Comparison of ENCODE assay signal across 31 cellular contexts in genomic region chr13:95056266-95056665, GRCh38.
"Had no signal": no experiment of that assay in that cellular context is flagged by ENCODE, and none has a peak within 500 bp of the region (broad histone marks: within the 10 kb centered on the region; RNA-seq: fewer than 3 reads in every experiment).

No MANE protein-coding gene starts in this region.

- H3K36me3 ChIP-seq: brain microvascular endothelial cell, esophagus squamous epithelium, gastroesophageal sphincter had no signal

- H3K27me3 Mint-ChIP-seq: activated CD4-positive, alpha-beta memory T cell treated with anti-CD3 and anti-CD28 coated beads, Interleukin-2, amount 10 ng/mL, durations not matched to agents 7 days and 5 days; activated CD4-positive, alpha-beta T cell treated with anti-CD3 and anti-CD28 coated beads, Interleukin-2, amount 10 ng/mL, durations not matched to agents 7 days and 5 days; activated naive CD8-positive, alpha-beta T cell; activated T-cell treated with anti-CD3 and anti-CD28 coated beads, Interleukin-2, amount 50 U/mL, for 24 hours; central memory CD8-positive, alpha-beta T cell; dendritic cell treated with granulocyte-macrophage colony-stimulating factor and Interleukin-4, amounts not matched to agents 40 ng/mL and 50 ng/mL, for 4 days; effector memory CD8-positive, alpha-beta T cell had no signal

- ATAC-seq: activated T-cell treated with anti-CD3 and anti-CD28 coated beads, Interleukin-2, amount 50 U/mL, for 72 hours; effector memory CD8-positive, alpha-beta T cell; gastroesophageal sphincter; heart right ventricle; WTC11 had no signal

- H3K36me3 Mint-ChIP-seq: WTC11 had no signal

- H3K4me3 Mint-ChIP-seq: activated CD4-positive, alpha-beta memory T cell treated with anti-CD3 and anti-CD28 coated beads, Interleukin-2, amount 10 ng/mL, durations not matched to agents 7 days and 5 days; activated CD4-positive, alpha-beta T cell treated with anti-CD3 and anti-CD28 coated beads, Interleukin-2, amount 10 ng/mL, durations not matched to agents 7 days and 5 days; activated naive CD8-positive, alpha-beta T cell; activated T-cell treated with anti-CD3 and anti-CD28 coated beads, Interleukin-2, amount 50 U/mL, for 24 hours; activated T-cell treated with anti-CD3 and anti-CD28 coated beads, Interleukin-2, amount 50 U/mL, for 72 hours; central memory CD8-positive, alpha-beta T cell; dendritic cell treated with granulocyte-macrophage colony-stimulating factor and Interleukin-4, amounts not matched to agents 40 ng/mL and 50 ng/mL, for 4 days; effector memory CD8-positive, alpha-beta T cell; WTC11 had no signal

- H3K9me3 ChIP-seq: esophagus squamous epithelium, gastroesophageal sphincter, heart right ventricle had no signal

- DNase-seq: activated CD4-positive, alpha-beta memory T cell treated with anti-CD3 and anti-CD28 coated beads, Interleukin-2, amount 10 ng/mL, durations not matched to agents 7 days and 5 days; activated CD4-positive, alpha-beta T cell treated with anti-CD3 and anti-CD28 coated beads for 1 hour; activated CD4-positive, alpha-beta T cell treated with anti-CD3 and anti-CD28 coated beads for 4 hours; activated CD4-positive, alpha-beta T cell treated with anti-CD3 and anti-CD28 coated beads, Interleukin-2, amount 10 ng/mL, durations not matched to agents 7 days and 5 days; activated CD4-positive, alpha-beta T cell treated with anti-CD3 and anti-CD28 coated beads, Interleukin-2, amount 50 U/mL, for 4 hours; activated CD8-positive, alpha-beta memory T cell treated with anti-CD3 and anti-CD28 coated beads, Interleukin-2, amount 50 U/mL, for 48 hours; activated effector memory CD4-positive, alpha-beta T cell treated with Interleukin-2 at 50 U/mL for 16 hours; activated gamma-delta T cell treated with Interleukin-2 at 50 U/mL for 16 hours; activated naive CD4-positive, alpha-beta T cell treated with anti-CD3 and anti-CD28 coated beads, Interleukin-2, amount 50 U/mL, for 16 hours; activated naive CD4-positive, alpha-beta T cell treated with Interleukin-2 at 50 U/mL for 16 hours; activated T-cell treated with anti-CD3 and anti-CD28 coated beads for 4 hours; activated T-cell treated with anti-CD3 and anti-CD28 coated beads, Interleukin-2, amount 50 U/mL, for 24 hours; activated T-cell treated with anti-CD3 and anti-CD28 coated beads, Interleukin-2, amount 50 U/mL, for 72 hours; amniotic stem cell; anterior cingulate cortex; brain microvascular endothelial cell; dorsolateral prefrontal cortex; effector CD4-positive, alpha-beta T cell; effector memory CD8-positive, alpha-beta T cell; esophagus squamous epithelium; foreskin melanocyte; heart right ventricle; T-helper 2 cell had no signal

- H3K4me1 ChIP-seq: gastroesophageal sphincter, heart right ventricle had no signal

- H3K27me3 ChIP-seq: brain microvascular endothelial cell, dorsolateral prefrontal cortex, esophagus squamous epithelium, gastroesophageal sphincter, heart right ventricle had no signal

- H3K27ac ChIP-seq: brain microvascular endothelial cell, coronary artery, dorsolateral prefrontal cortex, epithelial cell of prostate, esophagus squamous epithelium, gastroesophageal sphincter, heart right ventricle, VCaP had no signal

- H3K27ac Mint-ChIP-seq: activated CD4-positive, alpha-beta memory T cell treated with anti-CD3 and anti-CD28 coated beads, Interleukin-2, amount 10 ng/mL, durations not matched to agents 7 days and 5 days; activated CD4-positive, alpha-beta T cell treated with anti-CD3 and anti-CD28 coated beads, Interleukin-2, amount 10 ng/mL, durations not matched to agents 7 days and 5 days; activated naive CD8-positive, alpha-beta T cell; activated T-cell treated with anti-CD3 and anti-CD28 coated beads, Interleukin-2, amount 50 U/mL, for 24 hours; activated T-cell treated with anti-CD3 and anti-CD28 coated beads, Interleukin-2, amount 50 U/mL, for 72 hours; dendritic cell treated with granulocyte-macrophage colony-stimulating factor and Interleukin-4, amounts not matched to agents 40 ng/mL and 50 ng/mL, for 4 days; effector memory CD8-positive, alpha-beta T cell; WTC11 had no signal

- H3K4me3 ChIP-seq: coronary artery, dorsolateral prefrontal cortex, esophagus squamous epithelium, gastroesophageal sphincter, heart right ventricle had no signal

- H3K4me1 Mint-ChIP-seq: central memory CD8-positive, alpha-beta T cell had no signal

- H3K9me3 Mint-ChIP-seq: activated CD4-positive, alpha-beta memory T cell treated with anti-CD3 and anti-CD28 coated beads, Interleukin-2, amount 10 ng/mL, durations not matched to agents 7 days and 5 days; activated CD4-positive, alpha-beta T cell treated with anti-CD3 and anti-CD28 coated beads, Interleukin-2, amount 10 ng/mL, durations not matched to agents 7 days and 5 days; activated T-cell treated with anti-CD3 and anti-CD28 coated beads, Interleukin-2, amount 50 U/mL, for 24 hours; activated T-cell treated with anti-CD3 and anti-CD28 coated beads, Interleukin-2, amount 50 U/mL, for 72 hours; central memory CD8-positive, alpha-beta T cell; dendritic cell treated with granulocyte-macrophage colony-stimulating factor and Interleukin-4, amounts not matched to agents 40 ng/mL and 50 ng/mL, for 4 days; effector memory CD8-positive, alpha-beta T cell; WTC11 had no signal
